18 cellular contexts compared by ENCODE assay signal in genomic region chr6:56579155-56579851, GRCh38.
"Had no signal": no experiment of that assay in that cellular context is flagged by ENCODE, and none has a peak within 500 bp of the region (broad histone marks: within the 10 kb centered on the region; RNA-seq: fewer than 3 reads in every experiment).

No MANE protein-coding gene starts in this region.

- FAIRE-seq: urothelium cell line had no signal

- H3K4me3 ChIP-seq: adrenal gland, cardiac muscle cell, dorsolateral prefrontal cortex, gastroesophageal sphincter, heart left ventricle, left lung, tibial nerve had no signal

- H3K36me3 Mint-ChIP-seq: activated naive CD4-positive, alpha-beta T cell treated with anti-CD3 and anti-CD28 coated beads, Interleukin-2, amount 50 U/mL, for 72 hours had no signal

- H3K27ac Mint-ChIP-seq: activated naive CD4-positive, alpha-beta T cell treated with anti-CD3 and anti-CD28 coated beads, Interleukin-2, amount 50 U/mL, for 72 hours; T-helper 17 cell had no signal

- ATAC-seq: activated naive CD4-positive, alpha-beta T cell treated with anti-CD3 and anti-CD28 coated beads, Interleukin-2, amount 50 U/mL, for 72 hours; gastroesophageal sphincter; heart left ventricle; left lung; stimulated activated naive CD8-positive, alpha-beta T cell treated with anti-CD3 and anti-CD28 coated beads, Interleukin-15, Interleukin-2, amounts not matched to agents 100 U/mL and 50 U/mL, for 24 hours; T-helper 17 cell had no signal

- H3K27ac ChIP-seq: cardiac muscle cell, gastroesophageal sphincter, heart left ventricle, left lung, tibial nerve, WERI-Rb-1 had no signal

- H3K27me3 ChIP-seq: adrenal gland, cardiac muscle cell, dorsolateral prefrontal cortex, gastroesophageal sphincter, heart left ventricle, left lung, tibial nerve had no signal

- H3K36me3 ChIP-seq: adrenal gland, cardiac muscle cell, left lung had no signal

- DNase-seq: activated CD4-positive, alpha-beta T cell treated with anti-CD3 and anti-CD28 coated beads, Interleukin-2, amount 50 U/mL, for 48 hours; activated gamma-delta T cell treated with Interleukin-2 at 50 U/mL for 16 hours; adrenal gland; dorsolateral prefrontal cortex; erythroblast; heart left ventricle; left lung; midbrain; occipital lobe; stimulated activated naive CD8-positive, alpha-beta T cell treated with anti-CD3 and anti-CD28 coated beads, Interleukin-15, Interleukin-2, amounts not matched to agents 100 U/mL and 50 U/mL, for 24 hours; substantia nigra; T-helper 17 cell; WERI-Rb-1 had no signal

- H3K9me3 Mint-ChIP-seq: activated naive CD4-positive, alpha-beta T cell treated with anti-CD3 and anti-CD28 coated beads, Interleukin-2, amount 50 U/mL, for 72 hours had no signal

- H3K4me3 Mint-ChIP-seq: T-helper 17 cell had no signal

- H3K4me1 ChIP-seq: left lung, tibial nerve had no signal

- H3K9me3 ChIP-seq: adrenal gland, gastroesophageal sphincter, heart left ventricle, left lung, tibial nerve had no signal
